In the genomic region with DNA sequence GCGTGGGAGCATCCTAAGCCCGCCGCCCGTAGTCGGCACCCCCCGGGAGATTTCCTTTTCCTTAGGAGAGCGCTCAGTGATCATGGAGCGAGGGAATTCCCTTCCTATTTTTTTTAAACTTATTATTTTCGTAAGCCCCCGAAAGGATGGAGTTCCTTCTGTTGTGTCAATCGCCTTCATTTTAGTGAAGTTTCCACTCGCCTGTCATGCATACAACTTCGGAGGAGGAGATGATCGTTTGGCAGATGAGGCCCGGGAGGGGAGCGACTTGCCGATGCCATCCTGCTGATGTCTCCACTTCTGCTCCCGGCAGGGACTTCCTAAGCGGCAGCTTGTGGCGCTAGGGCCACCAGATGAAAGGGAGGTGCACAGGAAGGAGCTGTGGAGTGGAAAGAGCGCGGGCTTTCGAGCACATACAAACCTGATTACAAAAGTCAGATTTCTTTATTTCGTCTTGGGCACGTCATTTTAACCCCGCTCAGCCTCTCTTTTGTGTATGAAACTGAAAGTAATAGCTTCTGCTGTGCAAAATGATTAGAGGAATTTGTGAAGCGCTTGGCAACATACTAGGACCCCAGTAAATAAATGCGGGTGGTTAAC, we compare ENCODE assay signal across 1 cellular context.
TF ChIP-seq lines count a peak whose summit lies in the region.

A gene with protein sequence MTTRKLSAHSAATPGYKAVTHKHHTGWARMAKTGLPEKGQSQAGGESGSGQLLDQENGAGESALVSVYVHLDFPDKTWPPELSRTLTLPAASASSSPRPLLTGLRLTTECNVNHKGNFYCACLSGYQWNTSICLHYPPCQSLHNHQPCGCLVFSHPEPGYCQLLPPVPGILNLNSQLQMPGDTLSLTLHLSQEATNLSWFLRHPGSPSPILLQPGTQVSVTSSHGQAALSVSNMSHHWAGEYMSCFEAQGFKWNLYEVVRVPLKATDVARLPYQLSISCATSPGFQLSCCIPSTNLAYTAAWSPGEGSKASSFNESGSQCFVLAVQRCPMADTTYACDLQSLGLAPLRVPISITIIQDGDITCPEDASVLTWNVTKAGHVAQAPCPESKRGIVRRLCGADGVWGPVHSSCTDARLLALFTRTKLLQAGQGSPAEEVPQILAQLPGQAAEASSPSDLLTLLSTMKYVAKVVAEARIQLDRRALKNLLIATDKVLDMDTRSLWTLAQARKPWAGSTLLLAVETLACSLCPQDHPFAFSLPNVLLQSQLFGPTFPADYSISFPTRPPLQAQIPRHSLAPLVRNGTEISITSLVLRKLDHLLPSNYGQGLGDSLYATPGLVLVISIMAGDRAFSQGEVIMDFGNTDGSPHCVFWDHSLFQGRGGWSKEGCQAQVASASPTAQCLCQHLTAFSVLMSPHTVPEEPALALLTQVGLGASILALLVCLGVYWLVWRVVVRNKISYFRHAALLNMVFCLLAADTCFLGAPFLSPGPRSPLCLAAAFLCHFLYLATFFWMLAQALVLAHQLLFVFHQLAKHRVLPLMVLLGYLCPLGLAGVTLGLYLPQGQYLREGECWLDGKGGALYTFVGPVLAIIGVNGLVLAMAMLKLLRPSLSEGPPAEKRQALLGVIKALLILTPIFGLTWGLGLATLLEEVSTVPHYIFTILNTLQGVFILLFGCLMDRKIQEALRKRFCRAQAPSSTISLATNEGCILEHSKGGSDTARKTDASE (minus strand): TSS at position 336 of the 600 bp plus-strand sequence. CDS start 555 bp downstream, outside the sequence.

TF ChIP-seq in K562, 482 proteins besides CTCF, POLR2A, EP300 and RAD21 (continues in another document):
- TF ChIP-seq, protein P1, sequence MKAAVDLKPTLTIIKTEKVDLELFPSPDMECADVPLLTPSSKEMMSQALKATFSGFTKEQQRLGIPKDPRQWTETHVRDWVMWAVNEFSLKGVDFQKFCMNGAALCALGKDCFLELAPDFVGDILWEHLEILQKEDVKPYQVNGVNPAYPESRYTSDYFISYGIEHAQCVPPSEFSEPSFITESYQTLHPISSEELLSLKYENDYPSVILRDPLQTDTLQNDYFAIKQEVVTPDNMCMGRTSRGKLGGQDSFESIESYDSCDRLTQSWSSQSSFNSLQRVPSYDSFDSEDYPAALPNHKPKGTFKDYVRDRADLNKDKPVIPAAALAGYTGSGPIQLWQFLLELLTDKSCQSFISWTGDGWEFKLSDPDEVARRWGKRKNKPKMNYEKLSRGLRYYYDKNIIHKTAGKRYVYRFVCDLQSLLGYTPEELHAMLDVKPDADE (conservative IDR thresholded peaks at IDR 0.05; ENCODE audit: control insufficient read depth, low read depth, low read length) = 0 out of 2 replicates have a peak, but pooled peaks have one; percentile 35
- peak; percentile 10 for TF ChIP-seq TAF9B (IDR thresholded peaks at IDR 0.05; ENCODE audit: partially characterized antibody)
- TF ChIP-seq KHSRP (IDR thresholded peaks at IDR 0.05) = no peak
- TF ChIP-seq ZNF668 (CRISPR knock-in tag; IDR thresholded peaks at IDR 0.05) = no peak
- TF ChIP-seq SAFB2 (IDR thresholded peaks at IDR 0.05; ENCODE audit: borderline replicate concordance, low read depth, low read length, severe bottlenecking) = no peak
- TF ChIP-seq ZNF696 (CRISPR knock-in tag; conservative IDR thresholded peaks at IDR 0.05) = no peak
- TF ChIP-seq, protein P2, sequence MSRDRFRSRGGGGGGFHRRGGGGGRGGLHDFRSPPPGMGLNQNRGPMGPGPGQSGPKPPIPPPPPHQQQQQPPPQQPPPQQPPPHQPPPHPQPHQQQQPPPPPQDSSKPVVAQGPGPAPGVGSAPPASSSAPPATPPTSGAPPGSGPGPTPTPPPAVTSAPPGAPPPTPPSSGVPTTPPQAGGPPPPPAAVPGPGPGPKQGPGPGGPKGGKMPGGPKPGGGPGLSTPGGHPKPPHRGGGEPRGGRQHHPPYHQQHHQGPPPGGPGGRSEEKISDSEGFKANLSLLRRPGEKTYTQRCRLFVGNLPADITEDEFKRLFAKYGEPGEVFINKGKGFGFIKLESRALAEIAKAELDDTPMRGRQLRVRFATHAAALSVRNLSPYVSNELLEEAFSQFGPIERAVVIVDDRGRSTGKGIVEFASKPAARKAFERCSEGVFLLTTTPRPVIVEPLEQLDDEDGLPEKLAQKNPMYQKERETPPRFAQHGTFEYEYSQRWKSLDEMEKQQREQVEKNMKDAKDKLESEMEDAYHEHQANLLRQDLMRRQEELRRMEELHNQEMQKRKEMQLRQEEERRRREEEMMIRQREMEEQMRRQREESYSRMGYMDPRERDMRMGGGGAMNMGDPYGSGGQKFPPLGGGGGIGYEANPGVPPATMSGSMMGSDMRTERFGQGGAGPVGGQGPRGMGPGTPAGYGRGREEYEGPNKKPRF (IDR thresholded peaks at IDR 0.05; ENCODE audit: low read depth, low read length) = no peak
- TF ChIP-seq FOSL1 (tag; conservative IDR thresholded peaks at IDR 0.05) = 0 out of 2 replicates have a peak, but pooled peaks have one; percentile 11
- TF ChIP-seq, protein P3, sequence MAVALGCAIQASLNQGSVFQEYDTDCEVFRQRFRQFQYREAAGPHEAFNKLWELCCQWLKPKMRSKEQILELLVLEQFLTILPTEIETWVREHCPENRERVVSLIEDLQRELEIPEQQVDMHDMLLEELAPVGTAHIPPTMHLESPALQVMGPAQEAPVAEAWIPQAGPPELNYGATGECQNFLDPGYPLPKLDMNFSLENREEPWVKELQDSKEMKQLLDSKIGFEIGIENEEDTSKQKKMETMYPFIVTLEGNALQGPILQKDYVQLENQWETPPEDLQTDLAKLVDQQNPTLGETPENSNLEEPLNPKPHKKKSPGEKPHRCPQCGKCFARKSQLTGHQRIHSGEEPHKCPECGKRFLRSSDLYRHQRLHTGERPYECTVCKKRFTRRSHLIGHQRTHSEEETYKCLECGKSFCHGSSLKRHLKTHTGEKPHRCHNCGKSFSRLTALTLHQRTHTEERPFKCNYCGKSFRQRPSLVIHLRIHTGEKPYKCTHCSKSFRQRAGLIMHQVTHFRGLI (CRISPR knock-in tag; IDR thresholded peaks at IDR 0.05) = no peak
- TF ChIP-seq, protein P4, sequence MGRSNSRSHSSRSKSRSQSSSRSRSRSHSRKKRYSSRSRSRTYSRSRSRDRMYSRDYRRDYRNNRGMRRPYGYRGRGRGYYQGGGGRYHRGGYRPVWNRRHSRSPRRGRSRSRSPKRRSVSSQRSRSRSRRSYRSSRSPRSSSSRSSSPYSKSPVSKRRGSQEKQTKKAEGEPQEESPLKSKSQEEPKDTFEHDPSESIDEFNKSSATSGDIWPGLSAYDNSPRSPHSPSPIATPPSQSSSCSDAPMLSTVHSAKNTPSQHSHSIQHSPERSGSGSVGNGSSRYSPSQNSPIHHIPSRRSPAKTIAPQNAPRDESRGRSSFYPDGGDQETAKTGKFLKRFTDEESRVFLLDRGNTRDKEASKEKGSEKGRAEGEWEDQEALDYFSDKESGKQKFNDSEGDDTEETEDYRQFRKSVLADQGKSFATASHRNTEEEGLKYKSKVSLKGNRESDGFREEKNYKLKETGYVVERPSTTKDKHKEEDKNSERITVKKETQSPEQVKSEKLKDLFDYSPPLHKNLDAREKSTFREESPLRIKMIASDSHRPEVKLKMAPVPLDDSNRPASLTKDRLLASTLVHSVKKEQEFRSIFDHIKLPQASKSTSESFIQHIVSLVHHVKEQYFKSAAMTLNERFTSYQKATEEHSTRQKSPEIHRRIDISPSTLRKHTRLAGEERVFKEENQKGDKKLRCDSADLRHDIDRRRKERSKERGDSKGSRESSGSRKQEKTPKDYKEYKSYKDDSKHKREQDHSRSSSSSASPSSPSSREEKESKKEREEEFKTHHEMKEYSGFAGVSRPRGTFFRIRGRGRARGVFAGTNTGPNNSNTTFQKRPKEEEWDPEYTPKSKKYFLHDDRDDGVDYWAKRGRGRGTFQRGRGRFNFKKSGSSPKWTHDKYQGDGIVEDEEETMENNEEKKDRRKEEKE (IDR thresholded peaks at IDR 0.05; ENCODE audit: borderline replicate concordance in 1 of 2, control insufficient read depth in 1 of 2, low read depth in 2 of 2, low read length in 1 of 2) = peak in 1 of 2 experiments; percentile 64; a peak in 1 of 4 replicates
- peak; percentile 58; the same call in 1 of the 2 replicates for TF ChIP-seq GABPA (tag; conservative IDR thresholded peaks at IDR 0.05; ENCODE audit: low read depth)
- TF ChIP-seq, protein P5, sequence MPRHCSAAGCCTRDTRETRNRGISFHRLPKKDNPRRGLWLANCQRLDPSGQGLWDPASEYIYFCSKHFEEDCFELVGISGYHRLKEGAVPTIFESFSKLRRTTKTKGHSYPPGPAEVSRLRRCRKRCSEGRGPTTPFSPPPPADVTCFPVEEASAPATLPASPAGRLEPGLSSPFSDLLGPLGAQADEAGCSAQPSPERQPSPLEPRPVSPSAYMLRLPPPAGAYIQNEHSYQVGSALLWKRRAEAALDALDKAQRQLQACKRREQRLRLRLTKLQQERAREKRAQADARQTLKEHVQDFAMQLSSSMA (CRISPR knock-in tag; IDR thresholded peaks at IDR 0.05) = no peak
- TF ChIP-seq NUFIP1 (IDR thresholded peaks at IDR 0.05; ENCODE audit: partially characterized antibody) = no peak
- no peak for TF ChIP-seq GATAD2B (IDR thresholded peaks at IDR 0.05; ENCODE audit: borderline replicate concordance)
- TF ChIP-seq ARID2 (IDR thresholded peaks at IDR 0.05) = no peak
- no peak for TF ChIP-seq HMG20B (CRISPR knock-in tag; IDR thresholded peaks at IDR 0.05)
- TF ChIP-seq SPI1 (IDR thresholded peaks at IDR 0.05; ENCODE audit: borderline replicate concordance, low read depth, low read length) = peak; percentile 26; the same call in 1 of the 2 replicates
- no peak for TF ChIP-seq ZBTB7A (IDR thresholded peaks at IDR 0.05; ENCODE audit: borderline replicate concordance, control insufficient read depth, low read depth, low read length)
- TF ChIP-seq KLF16 (IDR thresholded peaks at IDR 0.05) = no peak
- TF ChIP-seq, protein P6, sequence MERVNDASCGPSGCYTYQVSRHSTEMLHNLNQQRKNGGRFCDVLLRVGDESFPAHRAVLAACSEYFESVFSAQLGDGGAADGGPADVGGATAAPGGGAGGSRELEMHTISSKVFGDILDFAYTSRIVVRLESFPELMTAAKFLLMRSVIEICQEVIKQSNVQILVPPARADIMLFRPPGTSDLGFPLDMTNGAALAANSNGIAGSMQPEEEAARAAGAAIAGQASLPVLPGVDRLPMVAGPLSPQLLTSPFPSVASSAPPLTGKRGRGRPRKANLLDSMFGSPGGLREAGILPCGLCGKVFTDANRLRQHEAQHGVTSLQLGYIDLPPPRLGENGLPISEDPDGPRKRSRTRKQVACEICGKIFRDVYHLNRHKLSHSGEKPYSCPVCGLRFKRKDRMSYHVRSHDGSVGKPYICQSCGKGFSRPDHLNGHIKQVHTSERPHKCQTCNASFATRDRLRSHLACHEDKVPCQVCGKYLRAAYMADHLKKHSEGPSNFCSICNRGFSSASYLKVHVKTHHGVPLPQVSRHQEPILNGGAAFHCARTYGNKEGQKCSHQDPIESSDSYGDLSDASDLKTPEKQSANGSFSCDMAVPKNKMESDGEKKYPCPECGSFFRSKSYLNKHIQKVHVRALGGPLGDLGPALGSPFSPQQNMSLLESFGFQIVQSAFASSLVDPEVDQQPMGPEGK (CRISPR knock-in tag; IDR thresholded peaks at IDR 0.05; ENCODE audit: borderline replicate concordance) = no peak
- TF ChIP-seq, protein P7, sequence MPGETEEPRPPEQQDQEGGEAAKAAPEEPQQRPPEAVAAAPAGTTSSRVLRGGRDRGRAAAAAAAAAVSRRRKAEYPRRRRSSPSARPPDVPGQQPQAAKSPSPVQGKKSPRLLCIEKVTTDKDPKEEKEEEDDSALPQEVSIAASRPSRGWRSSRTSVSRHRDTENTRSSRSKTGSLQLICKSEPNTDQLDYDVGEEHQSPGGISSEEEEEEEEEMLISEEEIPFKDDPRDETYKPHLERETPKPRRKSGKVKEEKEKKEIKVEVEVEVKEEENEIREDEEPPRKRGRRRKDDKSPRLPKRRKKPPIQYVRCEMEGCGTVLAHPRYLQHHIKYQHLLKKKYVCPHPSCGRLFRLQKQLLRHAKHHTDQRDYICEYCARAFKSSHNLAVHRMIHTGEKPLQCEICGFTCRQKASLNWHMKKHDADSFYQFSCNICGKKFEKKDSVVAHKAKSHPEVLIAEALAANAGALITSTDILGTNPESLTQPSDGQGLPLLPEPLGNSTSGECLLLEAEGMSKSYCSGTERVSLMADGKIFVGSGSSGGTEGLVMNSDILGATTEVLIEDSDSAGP (CRISPR knock-in tag; IDR thresholded peaks at IDR 0.05) = no peak
- no peak for TF ChIP-seq ZNF444 (CRISPR knock-in tag; IDR thresholded peaks at IDR 0.05)
- TF ChIP-seq MCM7 (IDR thresholded peaks at IDR 0.05) = no peak
- no peak for TF ChIP-seq ETV6 (IDR thresholded peaks at IDR 0.05; ENCODE audit: borderline replicate concordance in 1 of 2, low read depth in 2 of 2, low read length in 1 of 2)
- TF ChIP-seq ETV6 (CRISPR knock-in tag; IDR thresholded peaks at IDR 0.05; ENCODE audit: borderline replicate concordance) = no peak
- no peak for TF ChIP-seq ZNF146 (CRISPR knock-in tag; IDR thresholded peaks at IDR 0.05; ENCODE audit: unreplicated experiment)
- no peak for TF ChIP-seq SMAD2 (IDR thresholded peaks at IDR 0.05; ENCODE audit: low read depth, low read length)
- no peak; the same call in 1 of the 2 replicates for TF ChIP-seq KAT7 (CRISPR knock-in tag; IDR thresholded peaks at IDR 0.05; ENCODE audit: borderline replicate concordance)
- no peak for TF ChIP-seq ZNF140 (CRISPR knock-in tag; IDR thresholded peaks at IDR 0.05)
- TF ChIP-seq RBBP5 (IDR thresholded peaks at IDR 0.05; ENCODE audit: borderline replicate concordance, insufficient read depth, low read length, poor library complexity, severe bottlenecking) = peak; percentile 91
- no peak for TF ChIP-seq NR2C2 (CRISPR knock-in tag; IDR thresholded peaks at IDR 0.05)
- TF ChIP-seq NR2C2 (tag; IDR thresholded peaks at IDR 0.05) = no peak
- no peak for TF ChIP-seq ETS2 (tag; IDR thresholded peaks at IDR 0.05; ENCODE audit: borderline replicate concordance, poor library complexity, severe bottlenecking)
- no peak for TF ChIP-seq ZNF589 (CRISPR knock-in tag; IDR thresholded peaks at IDR 0.05; ENCODE audit: low read depth)
- TF ChIP-seq SNIP1 (IDR thresholded peaks at IDR 0.05; ENCODE audit: low read depth) = no peak
- TF ChIP-seq, protein P8, sequence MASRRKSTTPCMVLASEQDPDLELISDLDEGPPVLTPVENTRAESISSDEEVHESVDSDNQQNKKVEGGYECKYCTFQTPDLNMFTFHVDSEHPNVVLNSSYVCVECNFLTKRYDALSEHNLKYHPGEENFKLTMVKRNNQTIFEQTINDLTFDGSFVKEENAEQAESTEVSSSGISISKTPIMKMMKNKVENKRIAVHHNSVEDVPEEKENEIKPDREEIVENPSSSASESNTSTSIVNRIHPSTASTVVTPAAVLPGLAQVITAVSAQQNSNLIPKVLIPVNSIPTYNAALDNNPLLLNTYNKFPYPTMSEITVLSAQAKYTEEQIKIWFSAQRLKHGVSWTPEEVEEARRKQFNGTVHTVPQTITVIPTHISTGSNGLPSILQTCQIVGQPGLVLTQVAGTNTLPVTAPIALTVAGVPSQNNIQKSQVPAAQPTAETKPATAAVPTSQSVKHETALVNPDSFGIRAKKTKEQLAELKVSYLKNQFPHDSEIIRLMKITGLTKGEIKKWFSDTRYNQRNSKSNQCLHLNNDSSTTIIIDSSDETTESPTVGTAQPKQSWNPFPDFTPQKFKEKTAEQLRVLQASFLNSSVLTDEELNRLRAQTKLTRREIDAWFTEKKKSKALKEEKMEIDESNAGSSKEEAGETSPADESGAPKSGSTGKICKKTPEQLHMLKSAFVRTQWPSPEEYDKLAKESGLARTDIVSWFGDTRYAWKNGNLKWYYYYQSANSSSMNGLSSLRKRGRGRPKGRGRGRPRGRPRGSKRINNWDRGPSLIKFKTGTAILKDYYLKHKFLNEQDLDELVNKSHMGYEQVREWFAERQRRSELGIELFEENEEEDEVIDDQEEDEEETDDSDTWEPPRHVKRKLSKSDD (conservative IDR thresholded peaks at IDR 0.05; ENCODE audit: low read length) = no peak
- TF ChIP-seq ETV5 (CRISPR knock-in tag; IDR thresholded peaks at IDR 0.05; ENCODE audit: low read depth) = 0 out of 2 replicates have a peak, but pooled peaks have one; percentile 22
- TF ChIP-seq HDAC2 (IDR thresholded peaks at IDR 0.05) = 0 out of 2 replicates have a peak, but pooled peaks have one; percentile 43
- no peak for TF ChIP-seq NR2C1 (IDR thresholded peaks at IDR 0.05)
- TF ChIP-seq NR2C1 (tag; IDR thresholded peaks at IDR 0.05) = no peak
- TF ChIP-seq SREBF2 (CRISPR knock-in tag; IDR thresholded peaks at IDR 0.05) = 0 out of 2 replicates have a peak, but pooled peaks have one; percentile 89
